Comparison of ENCODE assay signal across 8 cellular contexts in the genomic region with DNA sequence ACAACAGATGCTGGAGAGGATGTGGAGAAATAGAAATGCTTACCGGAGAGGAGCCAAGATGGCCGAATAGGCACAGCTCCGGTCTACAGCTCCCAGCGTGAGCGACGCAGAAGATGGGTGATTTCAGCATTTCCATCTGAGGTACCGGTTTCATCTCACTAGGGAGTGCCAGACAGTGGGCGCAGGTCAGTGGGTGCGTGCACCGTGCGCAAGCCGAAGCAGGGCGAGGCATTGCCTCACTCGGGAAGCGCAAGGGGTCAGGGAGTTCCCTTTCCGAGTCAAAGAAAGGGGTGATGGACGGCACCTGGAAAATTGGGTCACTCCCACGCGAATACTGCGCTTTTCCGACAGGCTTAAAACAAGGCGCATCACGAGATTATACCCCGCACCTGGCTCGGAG.
A peak's percentile ranks its signal among the peaks of the same experiment; 100 is the strongest.
DNase-seq lines count a peak whose midpoint lies in the region; TF ChIP-seq lines count a peak whose summit lies in the region.
"Not testable (repeated sequence)": the region's sequence is repeated elsewhere in the genome, so short reads cannot be mapped to it uniquely, and the experiment has no call there.

No MANE protein-coding gene starts in this region.

- peaks cover 7 to 15% of the 10 kb centered on the region in 2 experiments; a peak in 2 of 5 replicates for H3K9me3 Mint-ChIP-seq in H9
- H3K9me3 Mint-ChIP-seq in chondrocyte (ENCODE audit: low read depth); neural progenitor cell: not testable (repeated sequence)

- H3K9me3 ChIP-seq in H9 (ENCODE audit: control insufficient read depth, low read depth, low read length); iPS-15b (ENCODE audit: control insufficient read depth, insufficient read depth, low read length); neural progenitor cell (ENCODE audit: low read depth): not testable (repeated sequence)

- not testable (repeated sequence) for H3K23ac ChIP-seq in H9 (ENCODE audit: insufficient read length, low read depth, low read length)

- H3K36me3 ChIP-seq in iPS-15b (ENCODE audit: control insufficient read depth, insufficient read depth, low read length); neural progenitor cell: not testable (repeated sequence)

- not testable (repeated sequence) for H2BK15ac ChIP-seq in H9 (ENCODE audit: low read depth, low read length)

- not testable (repeated sequence) for H2AFZ ChIP-seq in H9 (ENCODE audit: low read length); neural progenitor cell (replicated peaks)

- H3T11ph ChIP-seq in H9 (ENCODE audit: low read length) = not testable (repeated sequence)

- H2BK5ac ChIP-seq in H9 (ENCODE audit: insufficient read length, low read length) = not testable (repeated sequence)

- H3K27ac Mint-ChIP-seq in H9 (peak overlapping the region; percentile 86 to 99 (median 92)), chondrocyte (ENCODE audit: unreplicated experiment) (peak overlapping the region; percentile 60)
- not testable (repeated sequence) for H3K27ac Mint-ChIP-seq in neural progenitor cell

- H3K4me2 ChIP-seq in H9 (ENCODE audit: insufficient read depth, insufficient read length, low read length) = peak overlapping the region; percentile 33
- H3K4me2 ChIP-seq in neural progenitor cell = peak overlapping the region; percentile 35

- H4K91ac ChIP-seq in H9 (ENCODE audit: insufficient read length, low read depth, low read length) = not testable (repeated sequence)

- peaks cover 28 to 31% of the 10 kb centered on the region in 2 experiments for H3K4me1 Mint-ChIP-seq in H9
- H3K4me1 Mint-ChIP-seq in chondrocyte (ENCODE audit: low read depth); neural progenitor cell: not testable (repeated sequence)

- no CpG with 5 or more reads among the region's 25 CpGs for WGBS in H9 (ENCODE audit: extremely low coverage, insufficient read length, low lambda C conversion rate)

- H3K27ac ChIP-seq in C4-2B = peak overlapping the region; percentile 75
- H3K27ac ChIP-seq in H9 (ENCODE audit: insufficient read length, low read depth, low read length); neural progenitor cell: not testable (repeated sequence)

- H3K9ac ChIP-seq in H9 (ENCODE audit: extremely low read depth, insufficient read length, low read length) = peak overlapping the region; percentile 59
- H3K9ac ChIP-seq in iPS-15b (ENCODE audit: low read depth, low read length) = peak overlapping the region; percentile 73
- not testable (repeated sequence) for H3K9ac ChIP-seq in neural progenitor cell

- H4K20me1 ChIP-seq in H9 (ENCODE audit: control insufficient read depth, insufficient read depth, insufficient read length); neural progenitor cell (ENCODE audit: low read depth): not testable (repeated sequence)

- H2AK5ac ChIP-seq in H9 (ENCODE audit: insufficient read length, low read length) = not testable (repeated sequence)

- H3F3A ChIP-seq in neural progenitor cell (ENCODE audit: low read depth) = not testable (repeated sequence)

- not testable (repeated sequence) for H3K27me3 Mint-ChIP-seq in H9 (ENCODE audit: low read depth); chondrocyte (ENCODE audit: low read depth); neural progenitor cell (ENCODE audit: insufficient read depth, low read depth)

- not testable (repeated sequence) for H2BK12ac ChIP-seq in H9 (ENCODE audit: insufficient read length, low read depth, low read length)

- peaks cover 7 to 20% (median 12%) of the 10 kb centered on the region in 3 experiments for H3K36me3 Mint-ChIP-seq in H9 (ENCODE audit: insufficient read depth in 1 of 3, low read depth in 3 of 3)
- H3K36me3 Mint-ChIP-seq in chondrocyte (ENCODE audit: low read depth); neural progenitor cell: not testable (repeated sequence)

- not testable (repeated sequence) for H2BK20ac ChIP-seq in H9 (ENCODE audit: low read depth, low read length, poor library complexity, severe bottlenecking)

- peak overlapping the region; percentile 88 for H3K18ac ChIP-seq in H9 (ENCODE audit: insufficient read length, low read depth, low read length)

- H3K4me3 Mint-ChIP-seq in H9 (peak overlapping the region; percentile 70 to 85), chondrocyte (ENCODE audit: unreplicated experiment) (peak overlapping the region; percentile 71)
- H3K4me3 Mint-ChIP-seq in neural progenitor cell = not testable (repeated sequence)

- not testable (repeated sequence) for H2BK120ac ChIP-seq in H9 (ENCODE audit: low read depth, low read length, poor library complexity, severe bottlenecking)

- H4K8ac ChIP-seq in H9 (replicated peaks; ENCODE audit: insufficient read length, low read depth, low read length) = not testable (repeated sequence)

- DNase-seq in H9; LNCaP clone FGC (ENCODE audit: low read depth); chondrocyte (ENCODE audit: low spot score); neural progenitor cell (ENCODE audit: low spot score): not testable (repeated sequence)
- DNase-seq in NCI-H2227 (lab: John Stamatoyannopoulos, UW; ENCODE audit: unreplicated experiment) (peak; percentile 7), RPMI7951 (ENCODE audit: low read depth) (peak; percentile 26)

- not testable (repeated sequence) for H3K79me2 ChIP-seq in H9 (ENCODE audit: insufficient read depth, low read length); neural progenitor cell (ENCODE audit: low read depth)

- not testable (repeated sequence) for H3K4ac ChIP-seq in H9 (ENCODE audit: low read depth, low read length)

- peak overlapping the region; percentile 63; the same call in 1 of the 2 replicates for H3K14ac ChIP-seq in H9 (ENCODE audit: insufficient read depth, low read length)

- H4K5ac ChIP-seq in H9 (ENCODE audit: insufficient read length, low read depth, low read length) = not testable (repeated sequence)

- H3K79me1 ChIP-seq in H9 (ENCODE audit: insufficient read depth, low read depth, low read length, poor library complexity, severe bottlenecking) = not testable (repeated sequence)

- H3K23me2 ChIP-seq in H9 (ENCODE audit: insufficient read length, low read depth, low read length, poor library complexity, severe bottlenecking) = not testable (repeated sequence)

- peak overlapping the region; percentile 56 for H3K4me3 ChIP-seq in LNCaP clone FGC (ENCODE audit: low read depth, low read length)
- peak overlapping the region; percentile 49 for H3K4me3 ChIP-seq in iPS-15b (ENCODE audit: low read depth, low read length)
- peak overlapping the region; percentile 26 for H3K4me3 ChIP-seq in neural progenitor cell

- TF ChIP-seq CTCF in C4-2B (conservative IDR thresholded peaks at IDR 0.05); H9 (conservative IDR thresholded peaks at IDR 0.05); LNCaP clone FGC (IDR thresholded peaks at IDR 0.05; ENCODE audit: control insufficient read depth, extremely low read depth, insufficient read depth); chondrocyte (IDR thresholded peaks at IDR 0.05); neural progenitor cell (IDR thresholded peaks at IDR 0.05): not testable (repeated sequence)

- H3K27me3 ChIP-seq in H9 (ENCODE audit: insufficient read depth, low read length); iPS-15b (ENCODE audit: control insufficient read depth, insufficient read depth, low read length); neural progenitor cell: not testable (repeated sequence)

- not testable (repeated sequence) for H3K56ac ChIP-seq in H9 (ENCODE audit: insufficient read length, low read depth, low read length)

- not testable (repeated sequence) for H3K4me1 ChIP-seq in H9 (ENCODE audit: insufficient read depth, low read length); iPS-15b (ENCODE audit: control insufficient read depth, insufficient read depth, low read length); neural progenitor cell
